Comparison of ENCODE assay signal across 9 cellular contexts in genomic region chr3:183108002-183108449, GRCh38.
DNase-seq lines count a peak whose midpoint lies in the region; ATAC-seq and TF ChIP-seq lines count a peak whose summit lies in the region.
"Had no signal": no experiment of that assay in that cellular context is flagged by ENCODE, and none has a peak within 500 bp of the region (broad histone marks: within the 10 kb centered on the region; RNA-seq: fewer than 3 reads in every experiment).

No MANE protein-coding gene starts in this region.

- no peak overlapping the region for H3K4me3 ChIP-seq in NB4 (ENCODE audit: low read depth, low read length)

- ATAC-seq in HG03439 (IDR thresholded peaks at IDR 0.05; ENCODE audit: unreplicated experiment), result no peak
- ATAC-seq: WTC11 had no signal

- peak overlapping the region; percentile 72 for H3K27ac ChIP-seq in VCaP

- no peak for TF ChIP-seq CTCF in NB4 (IDR thresholded peaks at IDR 0.05; ENCODE audit: low read depth, low read length)
- TF ChIP-seq CTCF in VCaP (conservative IDR thresholded peaks at IDR 0.05), result no peak

- DNase-seq in DMS53 treated with DMSO at 0.1 percent for 48 hours (lab: John Stamatoyannopoulos, UW; ENCODE audit: unreplicated experiment), result peak; percentile 69
- DNase-seq in NB4 (ENCODE audit: low read depth), result peak; percentile 43
- peak; percentile 25 for DNase-seq in medulla oblongata (ENCODE audit: extremely low spot score)
- no peak for DNase-seq in DMS114 treated with DMSO at 0.1 percent for 48 hours (lab: John Stamatoyannopoulos, UW; ENCODE audit: unreplicated experiment)
- DNase-seq in NCI-H128 (lab: John Stamatoyannopoulos, UW; ENCODE audit: unreplicated experiment), result no peak
- no peak for DNase-seq in UCSD-AML1 (lab: John Stamatoyannopoulos, UW; ENCODE audit: unreplicated experiment)

- no peak for TF ChIP-seq POLR2A in NB4 (IDR thresholded peaks at IDR 0.05; ENCODE audit: extremely low read depth, insufficient read length)

Comparison
In these comparisons a context has a peak if more than half of its experiments do, and no peak if none do; other contexts are left out.
1. DNase-seq: peak in DMS53 treated with DMSO at 0.1 percent for 48 hours (single experiment), NB4 (single experiment) and medulla oblongata (single experiment); none in DMS114 treated with DMSO at 0.1 percent for 48 hours (single experiment), NCI-H128 (single experiment) and UCSD-AML1 (single experiment).